Comparison of ENCODE assay signal across 8 cellular contexts in genomic region chr2:46915811-46916630, GRCh38. TPM values are rescaled to one million over a fixed set of nuclear protein-coding genes. Genes with fewer than 3 reads are reported as not detected.
DNase-seq lines count a peak whose midpoint lies in the region; ATAC-seq and TF ChIP-seq lines count a peak whose summit lies in the region.

No MANE protein-coding gene starts in this region.

- peak overlapping the region; percentile 98 for H3K4me3 ChIP-seq in thymus (ENCODE audit: low read length)

- peak overlapping the region; percentile 91 for H3K27ac Mint-ChIP-seq in activated naive CD8-positive, alpha-beta T cell
- H3K27ac Mint-ChIP-seq in osteocyte (ENCODE audit: unreplicated experiment): peak overlapping the region; percentile 96

- H3K27me3 ChIP-seq in thymus (ENCODE audit: control insufficient read depth, insufficient read depth): no peaks in the 10 kb centered on the region

- peak overlapping the region; percentile 87 for H3K27ac ChIP-seq in thymus (ENCODE audit: low read depth)

- WGBS in thymus: under 1% methylated on average over 55 of the region's 55 CpGs

- DNase-seq in GM10266 (ENCODE audit: extremely low spot score): peak; percentile 92
- peak; percentile 88 for DNase-seq in NAMALWA (ENCODE audit: low spot score)
- DNase-seq in Right ventricle myocardium inferior (ENCODE audit: missing footprints): peak; percentile 95
- peak; percentile 94 for DNase-seq in osteocyte (ENCODE audit: extremely low spot score, unreplicated experiment)

- no peaks in the 10 kb centered on the region for H3K9me3 ChIP-seq in thymus (ENCODE audit: control insufficient read depth)

- peaks cover 45% of the 10 kb centered on the region for H3K4me1 ChIP-seq in thymus (ENCODE audit: control insufficient read depth, insufficient read depth, low read length)

- peaks cover 4% of the 10 kb centered on the region for H3K36me3 ChIP-seq in thymus (ENCODE audit: control insufficient read depth, insufficient read depth)

- H3K36me3 Mint-ChIP-seq in activated naive CD8-positive, alpha-beta T cell: peaks cover 3% of the 10 kb centered on the region
- H3K36me3 Mint-ChIP-seq in osteocyte (ENCODE audit: unreplicated experiment): peaks cover 12% of the 10 kb centered on the region

- intact Hi-C loops in Right ventricle myocardium inferior (cut with DNase I): loop anchor here (10.0 kb wide), 1 partner anchor 149 kb away; no protein-coding TSS in a partner anchor

- peak; percentile 82 for ATAC-seq in HG02571 (IDR thresholded peaks at IDR 0.05; ENCODE audit: unreplicated experiment)
- ATAC-seq in SK-N-SH treated with all-trans-retinoic acid at 6 μM for 48 hours: peak; percentile 91
- ATAC-seq in Right ventricle myocardium inferior: peak; percentile 94

- H3K9me3 Mint-ChIP-seq in activated naive CD8-positive, alpha-beta T cell (ENCODE audit: low read depth): no peaks in the 10 kb centered on the region
- no peaks in the 10 kb centered on the region for H3K9me3 Mint-ChIP-seq in osteocyte (ENCODE audit: unreplicated experiment)

- no peaks in the 10 kb centered on the region for H3K27me3 Mint-ChIP-seq in activated naive CD8-positive, alpha-beta T cell
- H3K27me3 Mint-ChIP-seq in osteocyte (ENCODE audit: unreplicated experiment): no peaks in the 10 kb centered on the region

- no peak for TF ChIP-seq CTCF in GM10266 (IDR thresholded peaks at IDR 0.05; ENCODE audit: control insufficient read depth, insufficient read depth, low read depth, missing control alignments)
- TF ChIP-seq CTCF in osteocyte (IDR thresholded peaks at IDR 0.05): no peak

- peaks cover 55% of the 10 kb centered on the region for H3K4me1 Mint-ChIP-seq in activated naive CD8-positive, alpha-beta T cell (ENCODE audit: low read depth)
- H3K4me1 Mint-ChIP-seq in osteocyte (ENCODE audit: unreplicated experiment): peaks cover 43% of the 10 kb centered on the region

- peak overlapping the region; percentile 98 for H3K4me3 Mint-ChIP-seq in activated naive CD8-positive, alpha-beta T cell
- peak overlapping the region; percentile 96 for H3K4me3 Mint-ChIP-seq in osteocyte (ENCODE audit: unreplicated experiment)

TF ChIP-seq in SK-N-SH treated with all-trans-retinoic acid at 6 μM for 48 hours, 23 proteins besides CTCF, POLR2A, EP300 and RAD21:
- TF ChIP-seq ZFP3 (CRISPR knock-in tag; IDR thresholded peaks at IDR 0.05): no peak
- 0 out of 2 replicates have a peak, but pooled peaks have one; percentile 17 for TF ChIP-seq ZNF8 (CRISPR knock-in tag; IDR thresholded peaks at IDR 0.05)
- peak; percentile 31; the same call in 1 of the 2 replicates for TF ChIP-seq TSHZ2 (CRISPR knock-in tag; IDR thresholded peaks at IDR 0.05)
- 0 out of 2 replicates have a peak, but pooled peaks have one; percentile 14 for TF ChIP-seq POU6F1 (CRISPR knock-in tag; IDR thresholded peaks at IDR 0.05; ENCODE audit: borderline replicate concordance, low read depth)
- no peak for TF ChIP-seq CSDC2 (CRISPR knock-in tag; IDR thresholded peaks at IDR 0.05)
- TF ChIP-seq GLIS3 (CRISPR knock-in tag; IDR thresholded peaks at IDR 0.05): 0 out of 2 replicates have a peak, but pooled peaks have one; percentile 62
- TF ChIP-seq CSRNP3 (CRISPR knock-in tag; IDR thresholded peaks at IDR 0.05): 0 out of 2 replicates have a peak, but pooled peaks have one; percentile 13

RNA-seq across cellular contexts. Expression of gene MCFD2, which starts 0.4 kb away (rescaled TPM):
- total RNA-seq in Right ventricle myocardium inferior: 66.1 TPM
- total RNA-seq in osteocyte: 97.6 and 106 TPM in 2 replicates
- polyA plus RNA-seq in thymus: 25.9 TPM

RNA-seq across cellular contexts. Expression of gene TTC7A, which starts 25.0 kb away (rescaled TPM):
- total RNA-seq in Right ventricle myocardium inferior: 9.8 TPM
- total RNA-seq in osteocyte: 17.8 and 20.0 TPM in 2 replicates
- polyA plus RNA-seq in thymus: 27.7 TPM

Comparison
In these comparisons a context has a peak if more than half of its experiments do, and no peak if none do; other contexts are left out.
1. Peak in every context shown above with its lines: DNase-seq, ATAC-seq, H3K4me3 ChIP-seq and H3K27ac ChIP-seq.